Comparison of ENCODE assay signal across 2 cellular contexts in the genomic region with DNA sequence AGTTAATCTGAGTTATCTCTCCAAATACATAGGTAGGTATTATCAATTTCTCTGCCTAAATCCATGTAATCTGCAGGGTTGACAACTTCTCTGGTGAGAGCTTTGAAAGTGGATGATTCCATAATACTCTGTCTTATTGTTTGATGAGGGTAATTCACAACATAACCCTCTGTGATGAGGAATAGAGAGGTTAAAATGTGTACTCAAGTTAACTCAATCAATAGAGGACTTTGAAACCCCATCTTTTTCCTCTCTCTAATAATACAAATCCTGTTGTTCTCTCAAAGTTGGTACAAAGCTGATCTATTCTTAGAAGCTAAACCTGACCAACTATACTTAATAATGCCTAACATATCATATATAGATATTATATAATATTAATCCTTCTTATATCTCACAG.
TF ChIP-seq lines count a peak whose summit lies in the region.

No MANE protein-coding gene starts in this region.

TF ChIP-seq in HepG2, 621 proteins besides CTCF, POLR2A, EP300 and RAD21 (continued from another document):
- peak; percentile 32; the same call in 1 of the 2 replicates for TF ChIP-seq ZNF652 (CRISPR knock-in tag; IDR thresholded peaks at IDR 0.05; ENCODE audit: borderline replicate concordance, low read depth)
- TF ChIP-seq FOXJ3 (CRISPR knock-in tag; IDR thresholded peaks at IDR 0.05; ENCODE audit: borderline replicate concordance), result no peak
- TF ChIP-seq ATF6 (CRISPR knock-in tag; conservative IDR thresholded peaks at IDR 0.05), result no peak
- TF ChIP-seq, protein P1, sequence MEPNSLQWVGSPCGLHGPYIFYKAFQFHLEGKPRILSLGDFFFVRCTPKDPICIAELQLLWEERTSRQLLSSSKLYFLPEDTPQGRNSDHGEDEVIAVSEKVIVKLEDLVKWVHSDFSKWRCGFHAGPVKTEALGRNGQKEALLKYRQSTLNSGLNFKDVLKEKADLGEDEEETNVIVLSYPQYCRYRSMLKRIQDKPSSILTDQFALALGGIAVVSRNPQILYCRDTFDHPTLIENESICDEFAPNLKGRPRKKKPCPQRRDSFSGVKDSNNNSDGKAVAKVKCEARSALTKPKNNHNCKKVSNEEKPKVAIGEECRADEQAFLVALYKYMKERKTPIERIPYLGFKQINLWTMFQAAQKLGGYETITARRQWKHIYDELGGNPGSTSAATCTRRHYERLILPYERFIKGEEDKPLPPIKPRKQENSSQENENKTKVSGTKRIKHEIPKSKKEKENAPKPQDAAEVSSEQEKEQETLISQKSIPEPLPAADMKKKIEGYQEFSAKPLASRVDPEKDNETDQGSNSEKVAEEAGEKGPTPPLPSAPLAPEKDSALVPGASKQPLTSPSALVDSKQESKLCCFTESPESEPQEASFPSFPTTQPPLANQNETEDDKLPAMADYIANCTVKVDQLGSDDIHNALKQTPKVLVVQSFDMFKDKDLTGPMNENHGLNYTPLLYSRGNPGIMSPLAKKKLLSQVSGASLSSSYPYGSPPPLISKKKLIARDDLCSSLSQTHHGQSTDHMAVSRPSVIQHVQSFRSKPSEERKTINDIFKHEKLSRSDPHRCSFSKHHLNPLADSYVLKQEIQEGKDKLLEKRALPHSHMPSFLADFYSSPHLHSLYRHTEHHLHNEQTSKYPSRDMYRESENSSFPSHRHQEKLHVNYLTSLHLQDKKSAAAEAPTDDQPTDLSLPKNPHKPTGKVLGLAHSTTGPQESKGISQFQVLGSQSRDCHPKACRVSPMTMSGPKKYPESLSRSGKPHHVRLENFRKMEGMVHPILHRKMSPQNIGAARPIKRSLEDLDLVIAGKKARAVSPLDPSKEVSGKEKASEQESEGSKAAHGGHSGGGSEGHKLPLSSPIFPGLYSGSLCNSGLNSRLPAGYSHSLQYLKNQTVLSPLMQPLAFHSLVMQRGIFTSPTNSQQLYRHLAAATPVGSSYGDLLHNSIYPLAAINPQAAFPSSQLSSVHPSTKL (CRISPR knock-in tag; IDR thresholded peaks at IDR 0.05), result peak; percentile 57; the same call in 1 of the 2 replicates
- no peak for TF ChIP-seq HIVEP1 (CRISPR knock-in tag; IDR thresholded peaks at IDR 0.05)
- peak; percentile 10; the same call in 1 of the 2 replicates for TF ChIP-seq RARA (CRISPR knock-in tag; IDR thresholded peaks at IDR 0.05)
- no peak for TF ChIP-seq MIER2 (CRISPR knock-in tag; IDR thresholded peaks at IDR 0.05)
- TF ChIP-seq BCL6 (CRISPR knock-in tag; IDR thresholded peaks at IDR 0.05), result peak; percentile 89
- TF ChIP-seq, protein P2, sequence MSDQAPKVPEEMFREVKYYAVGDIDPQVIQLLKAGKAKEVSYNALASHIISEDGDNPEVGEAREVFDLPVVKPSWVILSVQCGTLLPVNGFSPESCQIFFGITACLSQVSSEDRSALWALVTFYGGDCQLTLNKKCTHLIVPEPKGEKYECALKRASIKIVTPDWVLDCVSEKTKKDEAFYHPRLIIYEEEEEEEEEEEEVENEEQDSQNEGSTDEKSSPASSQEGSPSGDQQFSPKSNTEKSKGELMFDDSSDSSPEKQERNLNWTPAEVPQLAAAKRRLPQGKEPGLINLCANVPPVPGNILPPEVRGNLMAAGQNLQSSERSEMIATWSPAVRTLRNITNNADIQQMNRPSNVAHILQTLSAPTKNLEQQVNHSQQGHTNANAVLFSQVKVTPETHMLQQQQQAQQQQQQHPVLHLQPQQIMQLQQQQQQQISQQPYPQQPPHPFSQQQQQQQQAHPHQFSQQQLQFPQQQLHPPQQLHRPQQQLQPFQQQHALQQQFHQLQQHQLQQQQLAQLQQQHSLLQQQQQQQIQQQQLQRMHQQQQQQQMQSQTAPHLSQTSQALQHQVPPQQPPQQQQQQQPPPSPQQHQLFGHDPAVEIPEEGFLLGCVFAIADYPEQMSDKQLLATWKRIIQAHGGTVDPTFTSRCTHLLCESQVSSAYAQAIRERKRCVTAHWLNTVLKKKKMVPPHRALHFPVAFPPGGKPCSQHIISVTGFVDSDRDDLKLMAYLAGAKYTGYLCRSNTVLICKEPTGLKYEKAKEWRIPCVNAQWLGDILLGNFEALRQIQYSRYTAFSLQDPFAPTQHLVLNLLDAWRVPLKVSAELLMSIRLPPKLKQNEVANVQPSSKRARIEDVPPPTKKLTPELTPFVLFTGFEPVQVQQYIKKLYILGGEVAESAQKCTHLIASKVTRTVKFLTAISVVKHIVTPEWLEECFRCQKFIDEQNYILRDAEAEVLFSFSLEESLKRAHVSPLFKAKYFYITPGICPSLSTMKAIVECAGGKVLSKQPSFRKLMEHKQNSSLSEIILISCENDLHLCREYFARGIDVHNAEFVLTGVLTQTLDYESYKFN (CRISPR knock-in tag; conservative IDR thresholded peaks at IDR 0.05), result peak; percentile 47; the same call in 1 of the 2 replicates
- no peak for TF ChIP-seq ZNF781 (CRISPR knock-in tag; IDR thresholded peaks at IDR 0.05; ENCODE audit: borderline replicate concordance, not compliant biosample characterization)

TF ChIP-seq in liver, 16 proteins besides CTCF, POLR2A, EP300 and RAD21 (continued from another document):
- TF ChIP-seq, protein P3, sequence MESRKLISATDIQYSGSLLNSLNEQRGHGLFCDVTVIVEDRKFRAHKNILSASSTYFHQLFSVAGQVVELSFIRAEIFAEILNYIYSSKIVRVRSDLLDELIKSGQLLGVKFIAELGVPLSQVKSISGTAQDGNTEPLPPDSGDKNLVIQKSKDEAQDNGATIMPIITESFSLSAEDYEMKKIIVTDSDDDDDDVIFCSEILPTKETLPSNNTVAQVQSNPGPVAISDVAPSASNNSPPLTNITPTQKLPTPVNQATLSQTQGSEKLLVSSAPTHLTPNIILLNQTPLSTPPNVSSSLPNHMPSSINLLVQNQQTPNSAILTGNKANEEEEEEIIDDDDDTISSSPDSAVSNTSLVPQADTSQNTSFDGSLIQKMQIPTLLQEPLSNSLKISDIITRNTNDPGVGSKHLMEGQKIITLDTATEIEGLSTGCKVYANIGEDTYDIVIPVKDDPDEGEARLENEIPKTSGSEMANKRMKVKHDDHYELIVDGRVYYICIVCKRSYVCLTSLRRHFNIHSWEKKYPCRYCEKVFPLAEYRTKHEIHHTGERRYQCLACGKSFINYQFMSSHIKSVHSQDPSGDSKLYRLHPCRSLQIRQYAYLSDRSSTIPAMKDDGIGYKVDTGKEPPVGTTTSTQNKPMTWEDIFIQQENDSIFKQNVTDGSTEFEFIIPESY (IDR thresholded peaks at IDR 0.05), result no peak
- TF ChIP-seq, protein P4, sequence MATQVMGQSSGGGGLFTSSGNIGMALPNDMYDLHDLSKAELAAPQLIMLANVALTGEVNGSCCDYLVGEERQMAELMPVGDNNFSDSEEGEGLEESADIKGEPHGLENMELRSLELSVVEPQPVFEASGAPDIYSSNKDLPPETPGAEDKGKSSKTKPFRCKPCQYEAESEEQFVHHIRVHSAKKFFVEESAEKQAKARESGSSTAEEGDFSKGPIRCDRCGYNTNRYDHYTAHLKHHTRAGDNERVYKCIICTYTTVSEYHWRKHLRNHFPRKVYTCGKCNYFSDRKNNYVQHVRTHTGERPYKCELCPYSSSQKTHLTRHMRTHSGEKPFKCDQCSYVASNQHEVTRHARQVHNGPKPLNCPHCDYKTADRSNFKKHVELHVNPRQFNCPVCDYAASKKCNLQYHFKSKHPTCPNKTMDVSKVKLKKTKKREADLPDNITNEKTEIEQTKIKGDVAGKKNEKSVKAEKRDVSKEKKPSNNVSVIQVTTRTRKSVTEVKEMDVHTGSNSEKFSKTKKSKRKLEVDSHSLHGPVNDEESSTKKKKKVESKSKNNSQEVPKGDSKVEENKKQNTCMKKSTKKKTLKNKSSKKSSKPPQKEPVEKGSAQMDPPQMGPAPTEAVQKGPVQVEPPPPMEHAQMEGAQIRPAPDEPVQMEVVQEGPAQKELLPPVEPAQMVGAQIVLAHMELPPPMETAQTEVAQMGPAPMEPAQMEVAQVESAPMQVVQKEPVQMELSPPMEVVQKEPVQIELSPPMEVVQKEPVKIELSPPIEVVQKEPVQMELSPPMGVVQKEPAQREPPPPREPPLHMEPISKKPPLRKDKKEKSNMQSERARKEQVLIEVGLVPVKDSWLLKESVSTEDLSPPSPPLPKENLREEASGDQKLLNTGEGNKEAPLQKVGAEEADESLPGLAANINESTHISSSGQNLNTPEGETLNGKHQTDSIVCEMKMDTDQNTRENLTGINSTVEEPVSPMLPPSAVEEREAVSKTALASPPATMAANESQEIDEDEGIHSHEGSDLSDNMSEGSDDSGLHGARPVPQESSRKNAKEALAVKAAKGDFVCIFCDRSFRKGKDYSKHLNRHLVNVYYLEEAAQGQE (IDR thresholded peaks at IDR 0.05), result no peak
- TF ChIP-seq GABPA (IDR thresholded peaks at IDR 0.05 in 1 of 2, conservative IDR thresholded peaks at IDR 0.05 in 1 of 2) (no peak), FOXA1 (IDR thresholded peaks at IDR 0.05) (no peak), JUND (IDR thresholded peaks at IDR 0.05) (no peak), TAF1 (conservative IDR thresholded peaks at IDR 0.05) (no peak)
- TF ChIP-seq, protein P5, sequence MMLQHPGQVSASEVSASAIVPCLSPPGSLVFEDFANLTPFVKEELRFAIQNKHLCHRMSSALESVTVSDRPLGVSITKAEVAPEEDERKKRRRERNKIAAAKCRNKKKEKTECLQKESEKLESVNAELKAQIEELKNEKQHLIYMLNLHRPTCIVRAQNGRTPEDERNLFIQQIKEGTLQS (IDR thresholded peaks at IDR 0.05), result no peak
